ENCODE assay signal across 6 cellular contexts in genomic region chr3:60469481-60469880, GRCh38.
"Had no signal": no experiment of that assay in that cellular context is flagged by ENCODE, and none has a peak within 500 bp of the region (broad histone marks: within the 10 kb centered on the region; RNA-seq: fewer than 3 reads in every experiment).

No MANE protein-coding gene starts in this region.

- DNase-seq: GOT3, H7, HCEC 1CT, IMR-90, KG1 had no signal

- ATAC-seq: K562 had no signal

- H3K4me3 ChIP-seq: K562 had no signal
